In genomic region chr6:170164271-170164900, GRCh38 we compare ENCODE assay signal across 17 cellular contexts.
"Had no signal": no experiment of that assay in that cellular context is flagged by ENCODE, and none has a peak within 500 bp of the region (broad histone marks: within the 10 kb centered on the region; RNA-seq: fewer than 3 reads in every experiment).

No MANE protein-coding gene starts in this region.

- H3K27ac ChIP-seq: epithelial cell of prostate, gastroesophageal sphincter, pancreas had no signal

- H3K27me3 ChIP-seq: gastroesophageal sphincter, pancreas had no signal

- DNase-seq: activated CD4-positive, alpha-beta T cell treated with anti-CD3 and anti-CD28 coated beads for 48 hours; activated CD8-positive, alpha-beta memory T cell treated with anti-CD3 and anti-CD28 coated beads, Interleukin-2, amount 50 U/mL, for 4 hours; activated CD8-positive, alpha-beta T cell treated with anti-CD3 and anti-CD28 coated beads for 36 hours; activated gamma-delta T cell treated with Interleukin-2 at 50 U/mL for 16 hours; activated T-cell treated with anti-CD3 and anti-CD28 coated beads, Interleukin-2, amount 50 U/mL, for 72 hours; amniotic stem cell; central memory CD4-positive, alpha-beta T cell; effector memory CD4-positive, alpha-beta T cell; stimulated activated naive CD4-positive, alpha-beta T cell; T-helper 17 cell; trophoblast cell had no signal

- ATAC-seq: activated CD8-positive, alpha-beta T cell treated with anti-CD3 and anti-CD28 coated beads for 36 hours; activated T-cell treated with anti-CD3 and anti-CD28 coated beads, Interleukin-2, amount 50 U/mL, for 72 hours; left lobe of liver; T-helper 17 cell had no signal

- H3K4me1 Mint-ChIP-seq: memory B cell had no signal

- H3K36me3 ChIP-seq: gastroesophageal sphincter, pancreas had no signal

- H3K36me3 Mint-ChIP-seq: activated naive CD8-positive, alpha-beta T cell; memory B cell had no signal

- H3K4me3 ChIP-seq: gastroesophageal sphincter, pancreas had no signal

- H3K4me1 ChIP-seq: pancreas had no signal

- H3K9me3 Mint-ChIP-seq: activated CD8-positive, alpha-beta T cell treated with anti-CD3 and anti-CD28 coated beads for 36 hours; activated T-cell treated with anti-CD3 and anti-CD28 coated beads, Interleukin-2, amount 50 U/mL, for 72 hours had no signal

- H3K27me3 Mint-ChIP-seq: activated naive CD8-positive, alpha-beta T cell had no signal

- H3K27ac Mint-ChIP-seq: activated CD8-positive, alpha-beta T cell treated with anti-CD3 and anti-CD28 coated beads for 36 hours; activated naive CD8-positive, alpha-beta T cell; activated T-cell treated with anti-CD3 and anti-CD28 coated beads, Interleukin-2, amount 50 U/mL, for 72 hours; memory B cell had no signal

- H3K4me3 Mint-ChIP-seq: activated CD8-positive, alpha-beta T cell treated with anti-CD3 and anti-CD28 coated beads for 36 hours; activated naive CD8-positive, alpha-beta T cell; activated T-cell treated with anti-CD3 and anti-CD28 coated beads, Interleukin-2, amount 50 U/mL, for 72 hours; memory B cell had no signal

- H3K9me3 ChIP-seq: gastroesophageal sphincter, pancreas had no signal
